Comparison of ENCODE assay signal across 15 cellular contexts in genomic region chr3:170321326-170322034, GRCh38. TPM values are rescaled to one million over a fixed set of nuclear protein-coding genes. Genes with fewer than 3 reads are reported as not detected.
DNase-seq lines count a peak whose midpoint lies in the region; ATAC-seq, FAIRE-seq and TF ChIP-seq lines count a peak whose summit lies in the region.
"Had no signal": no experiment of that assay in that cellular context is flagged by ENCODE, and none has a peak within 500 bp of the region (broad histone marks: within the 10 kb centered on the region; RNA-seq: fewer than 3 reads in every experiment).

No MANE protein-coding gene starts in this region.

- H3K27me3 ChIP-seq in lower lobe of right lung (ENCODE audit: low read depth) = no peaks in the 10 kb centered on the region
- no peaks in the 10 kb centered on the region for H3K27me3 ChIP-seq in colonic mucosa

- H3K4me3 ChIP-seq in lower lobe of right lung = no peak overlapping the region
- no peak overlapping the region for H3K4me3 ChIP-seq in colonic mucosa
- H3K4me3 ChIP-seq: left ventricle myocardium inferior, thoracic aorta had no signal

- no peak for TF ChIP-seq RAD21 in Ishikawa (IDR thresholded peaks at IDR 0.05; ENCODE audit: low read depth)

- no peak for FAIRE-seq in RCC 7860 (lab: Jason Lieb, UNC)
- FAIRE-seq: HTR-8/SVneo had no signal

- H3K27ac ChIP-seq in lower lobe of right lung (no peak overlapping the region), colonic mucosa (no peak overlapping the region)
- H3K27ac ChIP-seq: left ventricle myocardium inferior, thoracic aorta had no signal

- no peak overlapping the region for H3K9ac ChIP-seq in colonic mucosa (ENCODE audit: low read depth in 2 of 2, low read length in 2 of 2)

- intact Hi-C loops in lower lobe of right lung (cut with DNase I) = no loop called here
- intact Hi-C loops in colonic mucosa (cut with DNase I) = no loop called here

- H3K36me3 ChIP-seq in lower lobe of right lung (no peaks in the 10 kb centered on the region), colonic mucosa (no peaks in the 10 kb centered on the region)
- H3K36me3 ChIP-seq: left ventricle myocardium inferior, thoracic aorta had no signal

- H3K4me1 ChIP-seq in lower lobe of right lung (no peaks in the 10 kb centered on the region), colonic mucosa (no peaks in the 10 kb centered on the region)

- TF ChIP-seq CTCF in lower lobe of right lung (IDR thresholded peaks at IDR 0.05) (no peak), GM10266 (IDR thresholded peaks at IDR 0.05; ENCODE audit: control insufficient read depth, insufficient read depth, low read depth, missing control alignments) (no peak), colonic mucosa (IDR thresholded peaks at IDR 0.05) (no peak)

- DNase-seq in CD1c-positive myeloid dendritic cell (ENCODE audit: extremely low spot score) = peak; percentile 29
- peak; percentile 64 for DNase-seq in SW480 (ENCODE audit: low spot score)
- peak; percentile 64 for DNase-seq in lower lobe of right lung
- no peak for DNase-seq in NCI-H1048 (lab: John Stamatoyannopoulos, UW)
- DNase-seq in GM10266 (ENCODE audit: extremely low spot score) = no peak
- DNase-seq in colonic mucosa = no peak
- no peak for DNase-seq in RCC 7860 (ENCODE audit: low spot score)
- DNase-seq: activated CD8-positive, alpha-beta memory T cell treated with anti-CD3 and anti-CD28 coated beads for 24 hours; activated effector memory CD4-positive, alpha-beta T cell treated with anti-CD3 and anti-CD28 coated beads, Interleukin-2, amount 50 U/mL, for 16 hours; erythroblast; hippocampal formation; left ventricle myocardium inferior had no signal

- no peak for ATAC-seq in lower lobe of right lung

- H3K9me3 ChIP-seq in lower lobe of right lung (no peaks in the 10 kb centered on the region), colonic mucosa (no peaks in the 10 kb centered on the region)
- H3K9me3 ChIP-seq: left ventricle myocardium inferior, thoracic aorta had no signal

- no peak for TF ChIP-seq EP300 in Ishikawa (IDR thresholded peaks at IDR 0.05; ENCODE audit: borderline replicate concordance)

TF ChIP-seq in Ishikawa, 13 proteins besides CTCF, POLR2A, EP300 and RAD21:
- peak; percentile 29; the same call in 1 of the 2 replicates for TF ChIP-seq FOXM1 (IDR thresholded peaks at IDR 0.05; ENCODE audit: borderline replicate concordance, low read depth)
- TF ChIP-seq TEAD4 (IDR thresholded peaks at IDR 0.05) = peak; percentile 83
- TF ChIP-seq NFIC (IDR thresholded peaks at IDR 0.05) = no peak

RNA-seq across cellular contexts. Expression of gene SKIL, which starts 36.0 kb away (rescaled TPM):
- 86.7 TPM for total RNA-seq in lower lobe of right lung
- 10 to 100 TPM; 16.9 to 41.3 TPM for total RNA-seq in colonic mucosa

Comparison
In these comparisons a context has a peak if more than half of its experiments do, and no peak if none do; other contexts are left out.
1. DNase-seq: peak in CD1c-positive myeloid dendritic cell (single experiment), SW480 (single experiment) and lower lobe of right lung (single experiment); none in NCI-H1048 (single experiment), GM10266 (single experiment), colonic mucosa (single experiment) and RCC 7860 (single experiment).